ENCODE assay signal across 9 cellular contexts in the genomic region with DNA sequence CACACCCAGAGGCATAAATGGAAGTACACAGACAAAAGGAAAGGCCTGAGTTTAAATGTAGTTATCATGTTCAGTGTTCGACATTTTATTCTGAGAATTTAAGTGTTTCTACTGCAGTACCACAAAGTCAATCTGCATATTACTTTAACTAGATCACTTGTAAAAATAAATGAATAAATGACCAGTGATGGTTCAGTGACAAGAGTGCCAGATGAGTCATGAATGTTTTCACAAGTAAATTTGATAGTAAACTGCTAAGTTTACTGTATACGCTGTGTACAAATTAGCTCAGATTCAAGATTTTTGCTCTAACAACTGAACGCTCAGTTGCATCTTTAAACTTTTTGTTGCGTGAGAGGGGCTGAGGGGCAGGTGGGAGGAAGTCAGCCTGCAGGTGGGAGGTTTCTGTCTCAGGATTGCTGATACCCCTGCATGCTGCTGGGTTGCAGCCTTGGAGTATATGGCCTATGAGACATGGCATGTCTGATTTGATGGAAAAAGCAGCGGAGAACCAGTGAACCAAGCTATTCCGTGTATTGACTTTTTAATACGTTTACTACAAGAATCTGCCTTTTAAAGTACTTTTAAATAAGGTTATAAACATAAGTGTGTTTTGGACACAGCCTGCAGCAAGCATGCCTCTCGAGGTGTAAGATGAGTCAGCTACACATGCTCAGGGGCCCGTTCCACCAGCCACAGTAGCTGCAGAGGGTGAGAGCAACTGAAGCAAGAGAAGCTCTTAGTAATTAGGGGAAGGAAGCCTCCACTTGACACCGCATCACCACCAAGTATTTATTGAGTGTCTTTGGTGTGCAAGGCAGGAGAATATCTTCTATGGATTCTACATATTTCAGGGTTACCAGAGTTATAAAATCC.
DNase-seq lines count a peak whose midpoint lies in the region; ATAC-seq and TF ChIP-seq lines count a peak whose summit lies in the region.
"Had no signal": no experiment of that assay in that cellular context is flagged by ENCODE, and none has a peak within 500 bp of the region (broad histone marks: within the 10 kb centered on the region; RNA-seq: fewer than 3 reads in every experiment).

No MANE protein-coding gene starts in this region.

- H3K27ac ChIP-seq in vagina, result no peak overlapping the region
- H3K27ac ChIP-seq: parathyroid adenoma had no signal

- no peaks in the 10 kb centered on the region for H3K9me3 ChIP-seq in vagina

- POLR2A ChIA-PET in activated CD4-positive, alpha-beta memory T cell treated with anti-CD3 and anti-CD28 coated beads, Interleukin-2, amount 10 ng/mL, durations not matched to agents 7 days and 5 days (lab: Charles Lee), result no interaction called here

- ATAC-seq in GM19438 (IDR thresholded peaks at IDR 0.05; ENCODE audit: low read depth, unreplicated experiment) (peak; percentile 76), HG03442 (IDR thresholded peaks at IDR 0.05; ENCODE audit: unreplicated experiment) (peak; percentile 91)

- CTCF ChIA-PET in activated CD4-positive, alpha-beta memory T cell treated with anti-CD3 and anti-CD28 coated beads, Interleukin-2, amount 10 ng/mL, durations not matched to agents 7 days and 5 days (lab: Charles Lee), result interaction anchor here (1.1 kb wide), 1 partner anchor 33 kb away, joined by 3 read pairs; no protein-coding TSS in a partner anchor

- DNase-seq in ACHN (peak; percentile 55), chondrocyte (ENCODE audit: low spot score) (no peak), type B pancreatic cell (ENCODE audit: extremely low spot score, unreplicated experiment) (no peak), vagina (ENCODE audit: extremely low spot score in 2 of 2) (no peak)
- no peak for DNase-seq in activated CD4-positive, alpha-beta memory T cell treated with anti-CD3 and anti-CD28 coated beads, Interleukin-2, amount 10 ng/mL, durations not matched to agents 7 days and 5 days
- DNase-seq in activated T-helper 1 cell treated with anti-CD3 and anti-CD28 coated beads, Interleukin-12 subunit alpha, Interleukin-12 subunit beta, Interleukin-2, Interleukin-4 antibody, amounts not matched to agents 30 ng/mL and 10 ng/mL and 1 ng/mL, durations not matched to agents 14 hours and 24 hours and 36 hours (ENCODE audit: low spot score), result no peak

- in situ Hi-C loops in ACHN (cut with HindIII; ENCODE audit: low pct_ligation_motif_present, low pct_unique_long_range_greater_than_20kb, low sequenced_read_pairs), result no loop called here

- H3K27me3 ChIP-seq in vagina, result no peaks in the 10 kb centered on the region

- H3K27me3 Mint-ChIP-seq in chondrocyte (ENCODE audit: low read depth) (no peaks in the 10 kb centered on the region), type B pancreatic cell (no peaks in the 10 kb centered on the region)
- peaks cover 11% of the 10 kb centered on the region for H3K27me3 Mint-ChIP-seq in activated CD4-positive, alpha-beta memory T cell treated with anti-CD3 and anti-CD28 coated beads, Interleukin-2, amount 10 ng/mL, durations not matched to agents 7 days and 5 days
- peaks cover 3% of the 10 kb centered on the region for H3K27me3 Mint-ChIP-seq in activated T-helper 1 cell treated with anti-CD3 and anti-CD28 coated beads, Interleukin-12 subunit alpha, Interleukin-12 subunit beta, Interleukin-2, Interleukin-4 antibody, amounts not matched to agents 30 ng/mL and 10 ng/mL and 1 ng/mL, durations not matched to agents 14 hours and 24 hours and 36 hours (ENCODE audit: insufficient read depth)

- TF ChIP-seq CTCF in chondrocyte (IDR thresholded peaks at IDR 0.05), result no peak
- no peak for TF ChIP-seq CTCF in type B pancreatic cell (conservative IDR thresholded peaks at IDR 0.05)
- no peak for TF ChIP-seq CTCF in vagina (IDR thresholded peaks at IDR 0.05)

- TF ChIP-seq POLR2A in vagina (IDR thresholded peaks at IDR 0.05), result no peak

- no peaks in the 10 kb centered on the region for H3K36me3 Mint-ChIP-seq in chondrocyte (ENCODE audit: low read depth)
- H3K36me3 Mint-ChIP-seq in type B pancreatic cell, result peaks cover 4% of the 10 kb centered on the region
- H3K36me3 Mint-ChIP-seq in activated CD4-positive, alpha-beta memory T cell treated with anti-CD3 and anti-CD28 coated beads, Interleukin-2, amount 10 ng/mL, durations not matched to agents 7 days and 5 days (ENCODE audit: low read depth), result no peaks in the 10 kb centered on the region
- no peaks in the 10 kb centered on the region for H3K36me3 Mint-ChIP-seq in activated T-helper 1 cell treated with anti-CD3 and anti-CD28 coated beads, Interleukin-12 subunit alpha, Interleukin-12 subunit beta, Interleukin-2, Interleukin-4 antibody, amounts not matched to agents 30 ng/mL and 10 ng/mL and 1 ng/mL, durations not matched to agents 14 hours and 24 hours and 36 hours (ENCODE audit: low read depth)

- peak overlapping the region; percentile 50 for H3K27ac Mint-ChIP-seq in chondrocyte (ENCODE audit: unreplicated experiment)
- peak overlapping the region; percentile 38 for H3K27ac Mint-ChIP-seq in type B pancreatic cell
- H3K27ac Mint-ChIP-seq in activated CD4-positive, alpha-beta memory T cell treated with anti-CD3 and anti-CD28 coated beads, Interleukin-2, amount 10 ng/mL, durations not matched to agents 7 days and 5 days, result no peak overlapping the region
- H3K27ac Mint-ChIP-seq in activated T-helper 1 cell treated with anti-CD3 and anti-CD28 coated beads, Interleukin-12 subunit alpha, Interleukin-12 subunit beta, Interleukin-2, Interleukin-4 antibody, amounts not matched to agents 30 ng/mL and 10 ng/mL and 1 ng/mL, durations not matched to agents 14 hours and 24 hours and 36 hours, result no peak overlapping the region

- intact Hi-C loops in vagina (cut with DNase I), result no loop called here
- intact Hi-C loops in activated T-helper 1 cell treated with anti-CD3 and anti-CD28 coated beads, Interleukin-12 subunit alpha, Interleukin-12 subunit beta, Interleukin-2, Interleukin-4 antibody, amounts not matched to agents 30 ng/mL and 10 ng/mL and 1 ng/mL, durations not matched to agents 14 hours and 24 hours and 36 hours (cut with micrococcal nuclease), result no loop called here

- H3K4me3 ChIP-seq in vagina, result no peak overlapping the region

- no peaks in the 10 kb centered on the region for H3K9me3 Mint-ChIP-seq in chondrocyte (ENCODE audit: low read depth)
- H3K9me3 Mint-ChIP-seq in type B pancreatic cell, result no peaks in the 10 kb centered on the region
- no peaks in the 10 kb centered on the region for H3K9me3 Mint-ChIP-seq in activated CD4-positive, alpha-beta memory T cell treated with anti-CD3 and anti-CD28 coated beads, Interleukin-2, amount 10 ng/mL, durations not matched to agents 7 days and 5 days
- no peaks in the 10 kb centered on the region for H3K9me3 Mint-ChIP-seq in activated T-helper 1 cell treated with anti-CD3 and anti-CD28 coated beads, Interleukin-12 subunit alpha, Interleukin-12 subunit beta, Interleukin-2, Interleukin-4 antibody, amounts not matched to agents 30 ng/mL and 10 ng/mL and 1 ng/mL, durations not matched to agents 14 hours and 24 hours and 36 hours

- H3K36me3 ChIP-seq in vagina, result no peaks in the 10 kb centered on the region

- H3K4me1 Mint-ChIP-seq in chondrocyte (ENCODE audit: low read depth) (peaks cover 58% of the 10 kb centered on the region), type B pancreatic cell (ENCODE audit: unreplicated experiment) (peaks cover 36% of the 10 kb centered on the region)
- peaks cover 5% of the 10 kb centered on the region for H3K4me1 Mint-ChIP-seq in activated CD4-positive, alpha-beta memory T cell treated with anti-CD3 and anti-CD28 coated beads, Interleukin-2, amount 10 ng/mL, durations not matched to agents 7 days and 5 days
- no peaks in the 10 kb centered on the region for H3K4me1 Mint-ChIP-seq in activated T-helper 1 cell treated with anti-CD3 and anti-CD28 coated beads, Interleukin-12 subunit alpha, Interleukin-12 subunit beta, Interleukin-2, Interleukin-4 antibody, amounts not matched to agents 30 ng/mL and 10 ng/mL and 1 ng/mL, durations not matched to agents 14 hours and 24 hours and 36 hours (ENCODE audit: low read depth)

- H3K4me1 ChIP-seq in vagina, result peaks cover 16% of the 10 kb centered on the region

- no peak overlapping the region for H3K4me3 Mint-ChIP-seq in chondrocyte (ENCODE audit: unreplicated experiment)
- H3K4me3 Mint-ChIP-seq in type B pancreatic cell, result no peak overlapping the region
- no peak overlapping the region for H3K4me3 Mint-ChIP-seq in activated CD4-positive, alpha-beta memory T cell treated with anti-CD3 and anti-CD28 coated beads, Interleukin-2, amount 10 ng/mL, durations not matched to agents 7 days and 5 days
- no peak overlapping the region for H3K4me3 Mint-ChIP-seq in activated T-helper 1 cell treated with anti-CD3 and anti-CD28 coated beads, Interleukin-12 subunit alpha, Interleukin-12 subunit beta, Interleukin-2, Interleukin-4 antibody, amounts not matched to agents 30 ng/mL and 10 ng/mL and 1 ng/mL, durations not matched to agents 14 hours and 24 hours and 36 hours

Comparison
In these comparisons a context has a peak if more than half of its experiments do, and no peak if none do; other contexts are left out.
1. H3K27ac Mint-ChIP-seq: peak in chondrocyte (single experiment) and type B pancreatic cell (single experiment); none in activated CD4-positive, alpha-beta memory T cell treated with anti-CD3 and anti-CD28 coated beads, Interleukin-2, amount 10 ng/mL, durations not matched to agents 7 days and 5 days (single experiment) and activated T-helper 1 cell treated with anti-CD3 and anti-CD28 coated beads, Interleukin-12 subunit alpha, Interleukin-12 subunit beta, Interleukin-2, Interleukin-4 antibody, amounts not matched to agents 30 ng/mL and 10 ng/mL and 1 ng/mL, durations not matched to agents 14 hours and 24 hours and 36 hours (single experiment).